ENCODE assay signal across 11 cellular contexts in the genomic region with DNA sequence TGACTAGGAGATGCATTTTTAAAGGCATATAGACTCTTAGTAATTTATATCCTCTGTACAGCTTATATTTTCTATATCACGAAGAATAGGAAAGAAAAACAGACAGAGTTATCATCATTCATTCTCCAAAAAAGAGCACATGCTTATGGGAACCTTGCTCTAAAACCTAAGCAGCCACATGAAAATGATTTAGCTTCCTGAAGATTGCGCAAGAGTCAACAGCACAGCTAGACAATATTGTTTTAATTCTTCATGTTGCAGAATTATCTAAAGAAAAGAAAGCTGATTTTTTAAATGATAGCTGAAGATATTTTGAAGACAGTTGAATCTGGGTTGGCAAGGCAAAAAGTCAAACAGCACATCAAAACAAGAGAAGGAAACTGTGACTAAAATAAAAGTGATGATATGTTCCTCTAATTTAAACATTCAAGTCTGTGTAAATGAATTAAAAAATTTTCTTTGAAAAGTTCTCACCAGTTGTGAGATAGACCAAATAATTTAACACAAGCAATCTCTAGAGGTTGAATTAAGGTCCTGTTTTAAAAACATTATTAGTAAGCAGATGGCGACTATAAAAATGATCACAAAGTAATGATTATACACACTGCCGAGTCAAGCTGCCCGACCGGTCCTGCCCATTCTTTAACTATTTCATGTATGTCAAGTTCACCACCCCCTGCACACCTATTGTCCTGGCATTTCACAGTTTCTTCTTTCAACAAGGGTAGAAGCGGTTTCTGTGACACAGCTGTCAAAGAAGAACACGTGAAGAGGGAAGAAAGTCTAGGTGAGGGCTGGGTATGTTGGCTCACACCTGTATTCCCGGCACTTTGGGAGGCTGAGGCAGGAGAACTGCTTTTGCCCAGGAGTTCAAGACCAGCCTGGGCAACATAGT.
A peak's percentile ranks its signal among the peaks of the same experiment; 100 is the strongest.
DNase-seq lines count a peak whose midpoint lies in the region; FAIRE-seq and TF ChIP-seq lines count a peak whose summit lies in the region.
"Had no signal": no experiment of that assay in that cellular context is flagged by ENCODE, and none has a peak within 500 bp of the region (broad histone marks: within the 10 kb centered on the region; RNA-seq: fewer than 3 reads in every experiment).

No MANE protein-coding gene starts in this region.

- no peaks in the 10 kb centered on the region for H3K36me3 ChIP-seq in bronchial epithelial cell (ENCODE audit: control insufficient read depth, insufficient read depth, low read length)
- H3K36me3 ChIP-seq in left ventricle myocardium inferior, result no peaks in the 10 kb centered on the region

- H3K27ac ChIP-seq in left ventricle myocardium inferior (replicated peaks), result no peak overlapping the region

- H3K4me3 Mint-ChIP-seq in CD14-positive monocyte, result no peak overlapping the region

- H3K4me1 ChIP-seq in left ventricle myocardium inferior, result peaks cover 4% of the 10 kb centered on the region

- TF ChIP-seq CTCF in bronchial epithelial cell (IDR thresholded peaks at IDR 0.05; ENCODE audit: insufficient read depth, low read length, severe bottlenecking), result no peak
- TF ChIP-seq CTCF in CD14-positive monocyte (IDR thresholded peaks at IDR 0.05), result no peak
- TF ChIP-seq CTCF in left ventricle myocardium inferior (IDR thresholded peaks at IDR 0.05; ENCODE audit: borderline replicate concordance), result no peak

- H3K4me3 ChIP-seq in bronchial epithelial cell (ENCODE audit: low read depth, low read length), result no peak overlapping the region
- H3K4me3 ChIP-seq in left ventricle myocardium inferior, result no peak overlapping the region

- peaks cover 0 to 2% (median 0%) of the 10 kb centered on the region in 3 donors for H3K27me3 Mint-ChIP-seq in CD14-positive monocyte (ENCODE audit: low read depth in 3 of 3)

- H3K4me1 Mint-ChIP-seq in CD14-positive monocyte, result peaks cover 8% of the 10 kb centered on the region

- DNase-seq in EH (ENCODE audit: low read depth), result peak; percentile 20
- DNase-seq in NCI-H748 treated with DMSO at 0.1 percent for 48 hours (lab: John Stamatoyannopoulos, UW), result peak; percentile 28
- peak; percentile 78 for DNase-seq in bronchial epithelial cell (ENCODE audit: low read depth)
- peak; percentile 19 for DNase-seq in myocyte (ENCODE audit: low read depth)
- no peak for DNase-seq in CD14-positive monocyte (ENCODE audit: low spot score)
- DNase-seq in stimulated activated naive CD4-positive, alpha-beta T cell treated with Interleukin-2 at 50 U/mL for 16 hours (lab: John Stamatoyannopoulos, UW), result no peak
- DNase-seq in KG1 (lab: John Stamatoyannopoulos, UW), result no peak
- DNase-seq in left ventricle myocardium inferior, result no peak
- DNase-seq: activated CD8-positive, alpha-beta memory T cell treated with anti-CD3 and anti-CD28 coated beads, Interleukin-2, amount 50 U/mL, for 48 hours; midbrain; stimulated activated CD4-positive, alpha-beta T cell treated with anti-CD3 and anti-CD28 coated beads, Interleukin-1b, Interleukin-23, amount 100 ng/mL, for 48 hours had no signal

- intact Hi-C loops in CD14-positive monocyte (cut with micrococcal nuclease) (no loop called here), left ventricle myocardium inferior (cut with micrococcal nuclease) (no loop called here)

- no peaks in the 10 kb centered on the region for H3K36me3 Mint-ChIP-seq in CD14-positive monocyte

- no peaks in the 10 kb centered on the region for H3K9me3 ChIP-seq in left ventricle myocardium inferior (replicated peaks)

- no peaks in the 10 kb centered on the region for H3K9me3 Mint-ChIP-seq in CD14-positive monocyte

- H3K27ac Mint-ChIP-seq in CD14-positive monocyte, result peak overlapping the region in 1 of 7 donors; percentile 7

- H3K27me3 ChIP-seq in bronchial epithelial cell (ENCODE audit: control insufficient read depth, insufficient read depth, low read length), result no peaks in the 10 kb centered on the region
- H3K27me3 ChIP-seq in left ventricle myocardium inferior (ENCODE audit: low read depth), result no peaks in the 10 kb centered on the region

- FAIRE-seq in bronchial epithelial cell (lab: Jason Lieb, UNC), result no peak

Comparison
In these comparisons a context has a peak if more than half of its experiments do, and no peak if none do; other contexts are left out.
1. DNase-seq: peak in EH (single experiment), NCI-H748 treated with DMSO at 0.1 percent for 48 hours (single experiment), bronchial epithelial cell (single experiment) and myocyte (single experiment); none in CD14-positive monocyte (single experiment), stimulated activated naive CD4-positive, alpha-beta T cell treated with Interleukin-2 at 50 U/mL for 16 hours (single experiment), KG1 (single experiment) and left ventricle myocardium inferior (single experiment).